In the genomic region with DNA sequence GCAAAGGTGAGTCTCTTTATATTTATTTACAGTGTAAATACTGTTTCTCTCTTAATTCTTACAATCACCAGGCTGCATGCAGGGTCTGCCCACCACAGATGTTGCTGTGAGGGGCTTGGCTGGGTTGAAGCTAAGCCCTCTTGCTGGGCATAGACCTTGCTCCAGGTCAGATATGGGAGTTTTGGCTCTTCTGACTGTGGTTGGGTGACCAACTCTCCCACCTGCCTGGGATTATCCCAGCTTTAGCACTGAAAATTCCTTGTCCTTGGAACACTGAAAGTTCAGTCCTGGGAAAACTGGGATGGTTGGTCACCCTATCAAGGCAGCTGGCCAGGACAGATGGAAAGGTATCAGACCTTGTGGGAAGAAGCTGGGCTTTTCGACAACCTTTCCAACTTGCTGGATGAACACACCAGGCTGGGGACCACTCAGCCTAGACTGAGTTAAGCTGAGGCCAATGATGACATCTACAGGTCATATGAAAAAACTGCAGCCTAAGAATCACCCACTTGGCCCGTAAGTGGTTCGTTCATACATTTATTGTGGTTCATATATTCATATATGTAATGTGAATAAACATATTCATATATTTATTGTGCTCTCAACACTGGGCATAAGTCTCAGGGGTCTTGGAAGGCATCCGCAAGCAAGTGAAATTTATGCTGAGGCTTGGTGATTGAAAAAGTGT, we compare ENCODE assay signal across 8 cellular contexts. TPM values are rescaled to one million over a fixed set of nuclear protein-coding genes. Genes with fewer than 3 reads are reported as not detected.
DNase-seq lines count a peak whose midpoint lies in the region; ATAC-seq and TF ChIP-seq lines count a peak whose summit lies in the region.

No MANE protein-coding gene starts in this region.

- no peak overlapping the region for H3K4me3 ChIP-seq in cardiac fibroblast (replicated peaks in 1 of 2; ENCODE audit: low read depth in 2 of 2, low read length in 2 of 2)

- TF ChIP-seq CTCF in GM12873 (IDR thresholded peaks at IDR 0.05; ENCODE audit: insufficient read depth, low read depth, low read length, missing control alignments) (peak; percentile 80), cardiac fibroblast (IDR thresholded peaks at IDR 0.05; ENCODE audit: low read depth, low read length) (peak; percentile 78)

- DNase-seq in A172 (ENCODE audit: low spot score) (peak; percentile 75), NCI-H2029 treated with DMSO at 0.1 percent for 48 hours (lab: John Stamatoyannopoulos, UW) (peak; percentile 87), T-helper 1 cell (peak in 4 of 5 donors; percentile 13 to 59 (median 26)), cardiac fibroblast (ENCODE audit: low read depth in 2 of 2) (peak; percentile 89), kidney tubule cell (ENCODE audit: low spot score) (peak; percentile 72)
- peak in 2 of 3 experiments; percentile 21 to 22 for DNase-seq in stimulated activated CD4-positive, alpha-beta T cell treated with anti-CD3 and anti-CD28 coated beads, TNF-alpha, amount 100 ng/mL, for 24 hours (ENCODE audit: low read depth in 3 of 3)

- ATAC-seq in HG02884 (IDR thresholded peaks at IDR 0.05; ENCODE audit: unreplicated experiment) = no peak

RNA-seq across cellular contexts. Expression of a gene that starts 26.6 kb away (rescaled TPM):
- not detected in 2 replicates for total RNA-seq in A172 (2014; rRNA removed; shearing (Covaris generic))

RNA-seq across cellular contexts. Expression of a gene that starts 39.8 kb away (rescaled TPM):
- total RNA-seq in A172 (2014; rRNA removed; shearing (Covaris generic)) = 10.8 and 14.9 TPM in 2 replicates

RNA-seq across cellular contexts. Expression of a gene that starts 40.1 kb away (rescaled TPM):
- 8.9 and 13.2 TPM in 2 replicates for total RNA-seq in A172 (2014; rRNA removed; shearing (Covaris generic))

Comparison
In these comparisons a context has a peak if more than half of its experiments do, and no peak if none do; other contexts are left out.
1. DNase-seq: peak in every context shown above with its lines; median percentile 89 in cardiac fibroblast; 87 in NCI-H2029 treated with DMSO at 0.1 percent for 48 hours; 75 in A172; 72 in kidney tubule cell; 26 in T-helper 1 cell; 22 in stimulated activated CD4-positive, alpha-beta T cell treated with anti-CD3 and anti-CD28 coated beads, TNF-alpha, amount 100 ng/mL, for 24 hours.